Comparison of ENCODE assay signal across 24 cellular contexts in the genomic region with DNA sequence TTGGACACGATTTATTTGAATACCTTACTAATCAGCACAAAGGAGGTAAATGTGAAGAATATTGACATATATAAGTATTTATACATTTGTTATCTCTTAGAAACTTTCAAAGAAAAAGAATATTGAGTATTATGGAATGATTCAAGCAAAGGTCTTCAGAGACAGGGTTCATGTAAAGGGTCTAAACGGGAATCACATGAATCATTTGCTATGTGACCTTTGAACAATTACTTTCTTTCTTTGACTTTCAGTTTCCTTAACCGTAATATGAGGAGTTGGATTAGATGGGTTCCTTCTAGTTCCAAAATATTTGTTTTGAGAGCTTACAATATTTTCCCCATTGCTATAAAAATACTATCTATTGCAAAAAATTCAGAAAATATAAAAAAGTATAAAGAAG.
"Had no signal": no experiment of that assay in that cellular context is flagged by ENCODE, and none has a peak within 500 bp of the region (broad histone marks: within the 10 kb centered on the region; RNA-seq: fewer than 3 reads in every experiment).

No MANE protein-coding gene starts in this region.

- H3K27ac Mint-ChIP-seq: naive B cell; stimulated activated naive B cell treated with anti-CD40 and anti-IgM and Interleukin-4, amounts not matched to agents 10 μg/mL and 1 μg/mL and 100 μg/mL, for 72 hours; stimulated activated naive CD8-positive, alpha-beta T cell treated with anti-CD3 and anti-CD28 coated beads, Interleukin-15, amount 100 ng/mL, for 72 hours had no signal

- H3K9me3 ChIP-seq: heart left ventricle, left ventricle myocardium inferior, right atrium auricular region, testis, tibial nerve, upper lobe of right lung, vagina had no signal

- DNase-seq: cortex of kidney; dorsolateral prefrontal cortex; effector CD8-positive, alpha-beta T cell; heart left ventricle; hypothalamus; islet precursor cell; left ventricle myocardium inferior; mesenchymal stem cell; midbrain; naive B cell; occipital lobe; stimulated activated CD4-positive, alpha-beta T cell treated with anti-CD3 and anti-CD28 coated beads, Interleukin-1b, Interleukin-23, amount 100 ng/mL, for 48 hours; stimulated activated CD4-positive, alpha-beta T cell treated with anti-CD3 and anti-CD28 coated beads, Interleukin-4, amount 100 ng/mL, for 24 hours; stimulated activated naive B cell treated with anti-CD40 and anti-IgM and Interleukin-4, amounts not matched to agents 10 μg/mL and 1 μg/mL and 100 μg/mL, for 72 hours; stimulated activated naive CD8-positive, alpha-beta T cell treated with anti-CD3 and anti-CD28 coated beads, Interleukin-15, amount 100 ng/mL, for 72 hours; testis; upper lobe of right lung had no signal

- H3K36me3 ChIP-seq: heart left ventricle, left ventricle myocardium inferior, right atrium auricular region, tibial nerve, upper lobe of right lung, vagina had no signal

- H3K4me3 Mint-ChIP-seq: naive B cell; nephron; stimulated activated naive B cell treated with anti-CD40 and anti-IgM and Interleukin-4, amounts not matched to agents 10 μg/mL and 1 μg/mL and 100 μg/mL, for 72 hours; stimulated activated naive CD8-positive, alpha-beta T cell treated with anti-CD3 and anti-CD28 coated beads, Interleukin-15, amount 100 ng/mL, for 72 hours had no signal

- H3K27me3 ChIP-seq: right atrium auricular region, testis, tibial nerve, upper lobe of right lung, vagina had no signal

- H3K4me3 ChIP-seq: dorsolateral prefrontal cortex, heart left ventricle, left ventricle myocardium inferior, lung, right atrium auricular region, testis, tibial nerve, upper lobe of right lung, vagina had no signal

- H3K27ac ChIP-seq: dorsolateral prefrontal cortex, heart left ventricle, left ventricle myocardium inferior, right atrium auricular region, testis, tibial nerve, upper lobe of right lung, vagina had no signal

- H3K9me3 Mint-ChIP-seq: naive B cell; nephron; stimulated activated naive B cell treated with anti-CD40 and anti-IgM and Interleukin-4, amounts not matched to agents 10 μg/mL and 1 μg/mL and 100 μg/mL, for 72 hours; stimulated activated naive CD8-positive, alpha-beta T cell treated with anti-CD3 and anti-CD28 coated beads, Interleukin-15, amount 100 ng/mL, for 72 hours had no signal

- FAIRE-seq: frontal cortex had no signal

- ATAC-seq: esophagus mucosa; heart left ventricle; stimulated activated naive B cell treated with anti-CD40 and anti-IgM and Interleukin-4, amounts not matched to agents 10 μg/mL and 1 μg/mL and 100 μg/mL, for 72 hours; stimulated activated naive CD8-positive, alpha-beta T cell treated with anti-CD3 and anti-CD28 coated beads, Interleukin-15, amount 100 ng/mL, for 72 hours; upper lobe of right lung had no signal

- H3K4me1 Mint-ChIP-seq: naive B cell; stimulated activated naive CD8-positive, alpha-beta T cell treated with anti-CD3 and anti-CD28 coated beads, Interleukin-15, amount 100 ng/mL, for 72 hours had no signal

- H3K4me1 ChIP-seq: left ventricle myocardium inferior, testis, tibial nerve, upper lobe of right lung had no signal
